27 cellular contexts compared by ENCODE assay signal in the genomic region with DNA sequence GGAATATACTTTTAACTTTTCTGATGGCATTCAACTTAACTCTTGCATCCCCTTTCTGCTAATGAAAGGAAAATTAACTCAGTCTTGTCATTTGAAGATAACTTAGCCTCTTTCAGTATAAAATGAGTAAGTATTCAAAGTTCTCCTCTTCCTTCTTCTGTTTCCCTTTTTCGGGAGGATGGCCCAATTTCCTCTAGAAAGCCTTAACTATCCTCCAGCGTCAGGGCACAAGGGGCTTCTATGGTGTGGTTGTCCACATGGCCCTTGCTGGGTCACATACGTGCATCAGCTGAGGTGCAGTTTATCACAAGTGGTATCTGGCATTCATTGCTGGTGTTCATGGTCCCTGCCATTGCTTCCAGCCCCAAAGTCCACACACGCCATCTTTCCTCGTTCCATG.
"Had no signal": no experiment of that assay in that cellular context is flagged by ENCODE, and none has a peak within 500 bp of the region (broad histone marks: within the 10 kb centered on the region; RNA-seq: fewer than 3 reads in every experiment).

No MANE protein-coding gene starts in this region.

- H3K27me3 Mint-ChIP-seq: activated naive CD8-positive, alpha-beta T cell; memory B cell had no signal

- H3K4me3 Mint-ChIP-seq: activated naive CD8-positive, alpha-beta T cell; brain; immature natural killer cell; memory B cell; naive thymus-derived CD8-positive, alpha-beta T cell; neural crest cell had no signal

- H3K27me3 ChIP-seq: adrenal gland, esophagus muscularis mucosa, foreskin keratinocyte, right lobe of liver, testis, transverse colon, uterus had no signal

- ATAC-seq: foreskin keratinocyte; heart left ventricle; left colon; naive thymus-derived CD8-positive, alpha-beta T cell; stimulated activated naive CD8-positive, alpha-beta T cell treated with anti-CD3 and anti-CD28 coated beads, Interleukin-15, Interleukin-2, amounts not matched to agents 100 U/mL and 50 U/mL, for 24 hours had no signal

- H3K27ac ChIP-seq: esophagus muscularis mucosa, foreskin keratinocyte, right lobe of liver, testis, transverse colon, uterus, VCaP had no signal

- H3K4me3 ChIP-seq: adrenal gland, esophagus muscularis mucosa, heart left ventricle, right lobe of liver, testis, transverse colon, uterus had no signal

- H3K36me3 ChIP-seq: adrenal gland, esophagus muscularis mucosa, heart left ventricle, right lobe of liver, transverse colon, uterus had no signal

- DNase-seq: activated CD4-positive, alpha-beta T cell treated with anti-CD3 and anti-CD28 coated beads for 4 hours; activated CD4-positive, alpha-beta T cell treated with anti-CD3 and anti-CD28 coated beads, Interleukin-2, amount 50 U/mL, for 48 hours; activated CD8-positive, alpha-beta memory T cell treated with anti-CD3 and anti-CD28 coated beads for 24 hours; activated effector memory CD4-positive, alpha-beta T cell treated with Interleukin-2 at 50 U/mL for 16 hours; activated naive CD4-positive, alpha-beta T cell treated with Interleukin-2 at 50 U/mL for 16 hours; aorta; foreskin keratinocyte; heart left ventricle; hypothalamus; immature natural killer cell; kidney; left colon; naive thymus-derived CD8-positive, alpha-beta T cell; posterior cingulate gyrus; right lobe of liver; stimulated activated CD4-positive, alpha-beta T cell treated with anti-CD3 and anti-CD28 coated beads, Interleukin-2, amount 100 ng/mL, for 48 hours; stimulated activated naive CD8-positive, alpha-beta T cell treated with anti-CD3 and anti-CD28 coated beads, Interleukin-15, Interleukin-2, amounts not matched to agents 100 U/mL and 50 U/mL, for 24 hours; testis; transverse colon; uterus had no signal

- H3K9me3 Mint-ChIP-seq: immature natural killer cell; memory B cell; naive thymus-derived CD8-positive, alpha-beta T cell; neural crest cell had no signal

- H3K4me1 ChIP-seq: adrenal gland, esophagus muscularis mucosa, foreskin keratinocyte, right lobe of liver, testis, transverse colon, uterus had no signal

- H3K36me3 Mint-ChIP-seq: activated naive CD8-positive, alpha-beta T cell; brain; immature natural killer cell; memory B cell; naive thymus-derived CD8-positive, alpha-beta T cell had no signal

- H3K27ac Mint-ChIP-seq: activated naive CD8-positive, alpha-beta T cell; brain; immature natural killer cell; memory B cell; naive thymus-derived CD8-positive, alpha-beta T cell had no signal

- H3K9me3 ChIP-seq: adrenal gland, esophagus muscularis mucosa, heart left ventricle, right lobe of liver, testis, transverse colon, uterus had no signal
